In genomic region chr4:8860892-8861575, GRCh38 we compare ENCODE assay signal across 21 cellular contexts. TPM values are rescaled to one million over a fixed set of nuclear protein-coding genes. Genes with fewer than 3 reads are reported as not detected.
DNase-seq lines count a peak whose midpoint lies in the region; ATAC-seq, FAIRE-seq and TF ChIP-seq lines count a peak whose summit lies in the region.
"Had no signal": no experiment of that assay in that cellular context is flagged by ENCODE, and none has a peak within 500 bp of the region (broad histone marks: within the 10 kb centered on the region; RNA-seq: fewer than 3 reads in every experiment).

No MANE protein-coding gene starts in this region.

- H3K4me1 Mint-ChIP-seq in Caco-2 (ENCODE audit: low read depth, unreplicated experiment): no peaks in the 10 kb centered on the region
- peaks cover 23% of the 10 kb centered on the region for H3K4me1 Mint-ChIP-seq in GM23338
- H3K4me1 Mint-ChIP-seq in neural progenitor cell: peaks cover 9% of the 10 kb centered on the region

- H3K9ac ChIP-seq in endothelial cell of umbilical vein (replicated peaks; ENCODE audit: extremely low read depth, insufficient read depth, low read length): no peak overlapping the region
- H3K9ac ChIP-seq in neural progenitor cell: no peak overlapping the region
- H3K9ac ChIP-seq: GM23248, KMS-11 had no signal

- no peak overlapping the region for H3K27ac ChIP-seq in GM23338 (ENCODE audit: low read depth)
- no peak overlapping the region for H3K27ac ChIP-seq in endothelial cell of umbilical vein (ENCODE audit: insufficient read depth, low read depth, low read length)
- no peak overlapping the region for H3K27ac ChIP-seq in neural progenitor cell
- H3K27ac ChIP-seq: GM23248, KMS-11, tibial artery had no signal

- no peaks in the 10 kb centered on the region for H3K36me3 Mint-ChIP-seq in Caco-2 (ENCODE audit: insufficient read depth, unreplicated experiment)
- no peaks in the 10 kb centered on the region; the same call in 2 of the 3 replicates for H3K36me3 Mint-ChIP-seq in GM23338 (ENCODE audit: low read depth)
- no peaks in the 10 kb centered on the region for H3K36me3 Mint-ChIP-seq in neural progenitor cell
- H3K36me3 Mint-ChIP-seq: activated naive CD8-positive, alpha-beta T cell; CD4-positive, alpha-beta memory T cell had no signal

- POLR2A ChIA-PET in Caco-2 (lab: Charles Lee): no interaction called here
- POLR2A ChIA-PET in endothelial cell of umbilical vein (lab: Charles Lee): no interaction called here

- no peak overlapping the region for H3K27ac Mint-ChIP-seq in Caco-2 (ENCODE audit: unreplicated experiment)
- no peak overlapping the region for H3K27ac Mint-ChIP-seq in GM23338
- no peak overlapping the region for H3K27ac Mint-ChIP-seq in neural progenitor cell
- H3K27ac Mint-ChIP-seq: activated naive CD8-positive, alpha-beta T cell; CD4-positive, alpha-beta memory T cell had no signal

- intact Hi-C loops in Caco-2 (cut with micrococcal nuclease; ENCODE audit: unreplicated experiment) (no loop called here), endothelial cell of umbilical vein (cut with micrococcal nuclease) (no loop called here)

- no peaks in the 10 kb centered on the region for H3K36me3 ChIP-seq in Caco-2 (ENCODE audit: control insufficient read depth, insufficient read depth, low read length)
- H3K36me3 ChIP-seq in GM23338 (ENCODE audit: insufficient read depth): no peaks in the 10 kb centered on the region
- no peaks in the 10 kb centered on the region for H3K36me3 ChIP-seq in endothelial cell of umbilical vein (ENCODE audit: control insufficient read depth in 2 of 2, extremely low read depth in 1 of 2, insufficient read depth in 2 of 2, low read length in 2 of 2)
- H3K36me3 ChIP-seq in neural progenitor cell: no peaks in the 10 kb centered on the region
- H3K36me3 ChIP-seq: tibial artery had no signal

- H3K9me3 Mint-ChIP-seq in Caco-2 (ENCODE audit: unreplicated experiment) (no peaks in the 10 kb centered on the region), GM23338 (peaks cover 3% of the 10 kb centered on the region; the same call in 1 of the 3 replicates), neural progenitor cell (peaks cover 3% of the 10 kb centered on the region)
- H3K9me3 Mint-ChIP-seq: CD4-positive, alpha-beta memory T cell; central memory CD8-positive, alpha-beta T cell had no signal

- H3K27me3 ChIP-seq in Caco-2 (replicated peaks; ENCODE audit: control insufficient read depth, insufficient read depth, low read length) (no peaks in the 10 kb centered on the region), GM23338 (ENCODE audit: insufficient read depth) (peaks cover 99% of the 10 kb centered on the region), endothelial cell of umbilical vein (ENCODE audit: control insufficient read depth in 2 of 2, insufficient read depth in 2 of 2, low read length in 2 of 2) (peaks cover 84 to 91% of the 10 kb centered on the region in 2 experiments), neural progenitor cell (peaks cover 100% of the 10 kb centered on the region)

- no TSS peak for BruUV-seq in Caco-2 (replicated peaks; lab: Mats Ljungman, UMichigan)
- BruUV-seq in endothelial cell of umbilical vein (replicated peaks; lab: Mats Ljungman, UMichigan): no TSS peak

- peaks cover 23% of the 10 kb centered on the region for H4K20me1 ChIP-seq in GM23338 (replicated peaks; ENCODE audit: insufficient read depth)
- H4K20me1 ChIP-seq in endothelial cell of umbilical vein (replicated peaks; ENCODE audit: control insufficient read depth, extremely low read depth, insufficient read depth, low read length): no peaks in the 10 kb centered on the region
- peaks cover 98% of the 10 kb centered on the region for H4K20me1 ChIP-seq in neural progenitor cell (ENCODE audit: low read depth)

- H3K4me2 ChIP-seq in GM23338 (peak overlapping the region; percentile 83), endothelial cell of umbilical vein (ENCODE audit: insufficient read depth, low read length) (no peak overlapping the region), neural progenitor cell (peak overlapping the region; percentile 80)
- H3K4me2 ChIP-seq: KMS-11 had no signal

- TF ChIP-seq CTCF in Caco-2 (IDR thresholded peaks at IDR 0.05; ENCODE audit: insufficient read depth in 1 of 2, low read depth in 1 of 2, low read length in 1 of 2, severe bottlenecking in 1 of 2, unreplicated experiment in 1 of 2) (no peak), GM23338 (conservative IDR thresholded peaks at IDR 0.05; ENCODE audit: low read depth in 2 of 2) (no peak), endothelial cell of umbilical vein (IDR thresholded peaks at IDR 0.05; ENCODE audit: extremely low read depth in 1 of 2, insufficient read depth in 1 of 2, low read depth in 1 of 2, low read length in 2 of 2) (no peak), neural progenitor cell (IDR thresholded peaks at IDR 0.05) (no peak)

- ATAC-seq in GM23338: peak; percentile 22

- TF ChIP-seq POLR2A in endothelial cell of umbilical vein (IDR thresholded peaks at IDR 0.05; ENCODE audit: low read depth, low read length): no peak

- H3F3A ChIP-seq in GM23338 (replicated peaks; ENCODE audit: low read depth) (no peaks in the 10 kb centered on the region; the same call in 1 of the 2 replicates), neural progenitor cell (ENCODE audit: low read depth) (peaks cover 6% of the 10 kb centered on the region)

- H3K9me2 ChIP-seq in GM23338 (ENCODE audit: insufficient read depth): no peaks in the 10 kb centered on the region

- no peaks in the 10 kb centered on the region for H3K4me1 ChIP-seq in Caco-2
- H3K4me1 ChIP-seq in GM23338 (ENCODE audit: insufficient read depth): peaks cover 20% of the 10 kb centered on the region; the same call in 1 of the 2 replicates
- H3K4me1 ChIP-seq in endothelial cell of umbilical vein (ENCODE audit: control insufficient read depth, extremely low read depth, insufficient read depth, low read length): no peaks in the 10 kb centered on the region
- peaks cover 22% of the 10 kb centered on the region for H3K4me1 ChIP-seq in neural progenitor cell

- FAIRE-seq in endothelial cell of umbilical vein (lab: Jason Lieb, UNC): no peak
- FAIRE-seq: GM18507, kidney had no signal

- H3K9me3 ChIP-seq in Caco-2: no peaks in the 10 kb centered on the region
- H3K9me3 ChIP-seq in endothelial cell of umbilical vein (replicated peaks; ENCODE audit: control insufficient read depth, insufficient read depth, low read length): no peaks in the 10 kb centered on the region
- H3K9me3 ChIP-seq in neural progenitor cell (ENCODE audit: low read depth): no peaks in the 10 kb centered on the region
- H3K9me3 ChIP-seq: tibial artery had no signal

- H3K79me2 ChIP-seq in GM23338 (replicated peaks; ENCODE audit: insufficient read depth) (no peaks in the 10 kb centered on the region), endothelial cell of umbilical vein (ENCODE audit: control insufficient read depth, insufficient read depth, low read length) (no peaks in the 10 kb centered on the region), neural progenitor cell (ENCODE audit: low read depth) (no peaks in the 10 kb centered on the region)

- H2AFZ ChIP-seq in GM23338: peak overlapping the region; percentile 83; the same call in 1 of the 2 replicates
- no peak overlapping the region for H2AFZ ChIP-seq in endothelial cell of umbilical vein (ENCODE audit: low read depth, low read length)
- no peak overlapping the region for H2AFZ ChIP-seq in neural progenitor cell (replicated peaks)
- H2AFZ ChIP-seq: GM23248 had no signal

- dilution Hi-C loops in endothelial cell of umbilical vein (cut with MboI; ENCODE audit: extremely low pct_ligation_motif_present, low sequenced_read_pairs): no loop called here

- H3K9me1 ChIP-seq in endothelial cell of umbilical vein (replicated peaks; ENCODE audit: control insufficient read depth, extremely low read depth, insufficient read depth, low read length): no peaks in the 10 kb centered on the region

- DNase-seq in Caco-2 (peak in 1 of 2 experiments; percentile 37), GM23338 (ENCODE audit: low spot score) (peak; percentile 59), endothelial cell of umbilical vein (ENCODE audit: low read depth, low spot score) (no peak), neural progenitor cell (ENCODE audit: low spot score) (peak; percentile 61), KG1 (lab: John Stamatoyannopoulos, UW) (no peak), NCI-H748 treated with DMSO at 0.1 percent for 48 hours (lab: John Stamatoyannopoulos, UW) (no peak), superior temporal gyrus (ENCODE audit: extremely low spot score) (no peak)
- DNase-seq: activated CD4-positive, CD25-positive, alpha-beta regulatory T cell treated with anti-CD3 and anti-CD28 coated beads, Interleukin-2, amount 50 U/mL, for 72 hours; activated T-cell treated with anti-CD3 and anti-CD28 coated beads for 4 hours; CD4-positive, alpha-beta memory T cell; GF-D8; GM23248; kidney; NCI-H1694; NCI-H510A; tibial artery had no signal

- H3K4me3 ChIP-seq in Caco-2 (ENCODE audit: low read depth, low read length) (peak overlapping the region; percentile 41), GM23338 (peak overlapping the region; percentile 54), endothelial cell of umbilical vein (replicated peaks in 1 of 3; ENCODE audit: insufficient read depth in 1 of 3, low read depth in 1 of 3, low read length in 3 of 3) (no peak overlapping the region), neural progenitor cell (peak overlapping the region; percentile 33)
- H3K4me3 ChIP-seq: GM23248, tibial artery had no signal

- CTCF ChIA-PET in Caco-2 (lab: Charles Lee): no interaction called here
- CTCF ChIA-PET in endothelial cell of umbilical vein (lab: Charles Lee): no interaction called here

- peak overlapping the region; percentile 83 for H3K4me3 Mint-ChIP-seq in Caco-2 (ENCODE audit: unreplicated experiment)
- peak overlapping the region; percentile 66 for H3K4me3 Mint-ChIP-seq in GM23338
- H3K4me3 Mint-ChIP-seq in neural progenitor cell: peak overlapping the region; percentile 67
- H3K4me3 Mint-ChIP-seq: activated naive CD8-positive, alpha-beta T cell; central memory CD8-positive, alpha-beta T cell had no signal

- H3K27me3 Mint-ChIP-seq in Caco-2 (ENCODE audit: insufficient read depth, unreplicated experiment): peaks cover 13% of the 10 kb centered on the region
- H3K27me3 Mint-ChIP-seq in GM23338 (ENCODE audit: insufficient read depth, low read depth, poor library complexity): peaks cover 99% of the 10 kb centered on the region
- H3K27me3 Mint-ChIP-seq in neural progenitor cell (ENCODE audit: insufficient read depth, low read depth): peaks cover 81% of the 10 kb centered on the region

RNA-seq across cellular contexts. Expression of gene HMX1, which starts 10.6 kb away (rescaled TPM):
- total RNA-seq in Caco-2 (2022) (0.20 TPM in 1 of 2 replicates, not detected in the other), endothelial cell of umbilical vein (not detected in 2 replicates), neural progenitor cell (ENCODE audit: low replicate concordance) (0.19 TPM in 1 of 2 replicates, not detected in the other)
- total RNA-seq in GM23338 (2014; rRNA removed; shearing (Covaris generic)): 0.69 TPM in 1 of 2 replicates, not detected in the other
- polyA plus RNA-seq in GM23338 (2016; fragmentation: Nextera tagmentation; extraction: Ambion mirVana) (0.23 TPM in 1 of 2 replicates, not detected in the other), endothelial cell of umbilical vein (not detected in 2 replicates)
- polyA plus RNA-seq in endothelial cell of umbilical vein (2011; cell fraction: cytosol; rRNA removed): not detected in 2 replicates
- polyA plus RNA-seq in endothelial cell of umbilical vein (2011; cell fraction: nucleus; rRNA removed): not detected in 2 replicates
- not detected in 2 replicates for polyA plus RNA-seq in endothelial cell of umbilical vein (2012)
- not detected in 2 replicates for polyA minus RNA-seq in endothelial cell of umbilical vein
- not detected for polyA minus RNA-seq in endothelial cell of umbilical vein (2011; cell fraction: cytosol; rRNA and poly(A)+ RNA removed)
- polyA minus RNA-seq in endothelial cell of umbilical vein (2011; cell fraction: nucleus; rRNA and poly(A)+ RNA removed): not detected in 2 replicates
- total RNA-seq: CD4-positive, alpha-beta memory T cell; GM23248; kidney; T-helper 1 cell treated with Interleukin-12 subunit alpha and Interleukin-12 subunit beta and Interleukin-4 antibody, amounts not matched to agents 30 ng/mL and 1 ng/mL, for 36 hours had no signal
- polyA plus RNA-seq: CD4-positive, alpha-beta memory T cell; GM23248 had no signal

Comparison
In these comparisons a context has a peak if more than half of its experiments do, and no peak if none do; other contexts are left out.
1. DNase-seq: peak in GM23338 (single experiment) and neural progenitor cell (single experiment); none in endothelial cell of umbilical vein (single experiment), KG1 (single experiment), NCI-H748 treated with DMSO at 0.1 percent for 48 hours (single experiment) and superior temporal gyrus (single experiment).
2. H3K4me3 ChIP-seq: peak in Caco-2 (single experiment), GM23338 (single experiment) and neural progenitor cell (single experiment); none in endothelial cell of umbilical vein (0 of 3).
3. Peak in every context shown above with its lines, with median percentiles within 50 percentile points of each other: H3K4me3 Mint-ChIP-seq.